ENCODE assay signal across 8 cellular contexts in the genomic region with DNA sequence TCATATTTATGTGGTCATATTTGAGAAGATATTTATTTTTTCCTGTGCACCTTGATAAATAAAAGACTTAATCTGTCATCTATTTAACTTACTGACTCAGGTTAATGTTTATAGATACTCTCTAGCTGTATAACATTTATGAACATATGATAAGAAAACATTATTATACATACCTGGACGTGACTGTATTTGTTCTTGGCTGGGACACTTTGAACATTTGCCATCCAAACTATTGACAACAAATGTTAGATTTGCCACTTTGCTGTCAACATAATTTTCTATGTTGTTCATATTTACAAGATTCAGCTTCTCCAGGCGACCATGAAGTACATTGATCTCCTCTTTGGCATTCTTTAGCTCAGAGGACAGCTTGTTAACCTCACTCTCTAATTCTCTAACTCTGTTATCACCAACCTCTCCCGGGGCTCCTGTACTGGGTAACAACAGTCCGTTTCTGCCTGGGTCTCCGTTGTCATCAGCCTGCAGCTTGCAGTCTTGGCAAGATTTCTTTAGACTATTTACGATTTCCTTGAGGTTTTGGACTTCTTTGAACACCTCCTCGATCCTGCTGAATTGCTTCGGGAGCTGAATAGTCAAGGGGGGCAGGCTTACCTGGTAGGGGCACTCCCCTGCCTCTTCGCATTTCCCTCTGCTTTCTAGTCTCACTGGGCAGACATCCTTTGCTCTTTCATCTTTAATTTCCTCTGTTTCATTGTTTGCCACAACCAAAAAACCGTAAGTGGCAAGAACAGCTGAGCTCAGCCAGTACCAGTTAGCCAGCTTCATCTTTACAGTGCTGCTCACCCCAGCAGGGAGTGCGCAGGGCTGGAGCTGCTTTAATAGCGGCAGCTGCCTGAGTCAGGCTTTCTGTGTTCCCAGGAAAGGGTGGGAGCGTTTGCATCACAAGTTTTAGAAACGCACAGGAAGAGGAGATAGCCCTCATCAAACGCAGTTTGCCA. TPM values are rescaled to one million over a fixed set of nuclear protein-coding genes. Genes with fewer than 3 reads are reported as not detected.
DNase-seq lines count a peak whose midpoint lies in the region; FAIRE-seq and TF ChIP-seq lines count a peak whose summit lies in the region.

A gene with protein sequence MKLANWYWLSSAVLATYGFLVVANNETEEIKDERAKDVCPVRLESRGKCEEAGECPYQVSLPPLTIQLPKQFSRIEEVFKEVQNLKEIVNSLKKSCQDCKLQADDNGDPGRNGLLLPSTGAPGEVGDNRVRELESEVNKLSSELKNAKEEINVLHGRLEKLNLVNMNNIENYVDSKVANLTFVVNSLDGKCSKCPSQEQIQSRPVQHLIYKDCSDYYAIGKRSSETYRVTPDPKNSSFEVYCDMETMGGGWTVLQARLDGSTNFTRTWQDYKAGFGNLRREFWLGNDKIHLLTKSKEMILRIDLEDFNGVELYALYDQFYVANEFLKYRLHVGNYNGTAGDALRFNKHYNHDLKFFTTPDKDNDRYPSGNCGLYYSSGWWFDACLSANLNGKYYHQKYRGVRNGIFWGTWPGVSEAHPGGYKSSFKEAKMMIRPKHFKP (minus strand): TSS at position 812 of the 959 bp plus-strand sequence. CDS start 26 bp downstream, at position 786.

- DNase-seq in GM18507 (ENCODE audit: extremely low spot score, insufficient read length, low read depth) (no peak), NCI-H460 (ENCODE audit: extremely low read depth, low read depth) (peak; percentile 6), hepatocyte (ENCODE audit: low spot score) (peak; percentile 37), retina (peak; percentile 57), activated gamma-delta T cell treated with Interleukin-2 at 50 U/mL for 16 hours (no peak), NCI-H2196 (lab: John Stamatoyannopoulos, UW; ENCODE audit: unreplicated experiment) (no peak), COLO668 (lab: John Stamatoyannopoulos, UW; ENCODE audit: unreplicated experiment) (no peak)

- no peak within 1 kb of the TSS for H2AFZ ChIP-seq in hepatocyte

- H3K4me1 ChIP-seq in hepatocyte (ENCODE audit: insufficient read depth) = no peaks in the 10 kb centered on the region

- H3K9me3 ChIP-seq in hepatocyte (ENCODE audit: low read depth) = no peaks in the 10 kb centered on the region

- no peak for TF ChIP-seq CTCF in hepatocyte (IDR thresholded peaks at IDR 0.05; ENCODE audit: poor library complexity)

- H3K9me2 ChIP-seq in hepatocyte (replicated peaks; ENCODE audit: insufficient read depth) = no peaks in the 10 kb centered on the region

- H3K79me2 ChIP-seq in hepatocyte = no peaks in the 10 kb centered on the region

- H3K27me3 ChIP-seq in hepatocyte = no peaks in the 10 kb centered on the region

- H4K20me1 ChIP-seq in hepatocyte (ENCODE audit: insufficient read depth, poor library complexity, severe bottlenecking) = no peaks in the 10 kb centered on the region

- H3K27ac ChIP-seq in adipose tissue (ENCODE audit: low read depth, low read length) (no peak within 1 kb of the TSS), hepatocyte (no peak within 1 kb of the TSS)

- H3K4me2 ChIP-seq in hepatocyte = peak within 1 kb of the TSS; percentile 75

- WGBS in adipose tissue, 3 donors = 6 to 9% (median 7%) methylated on average over 15 of the region's 15 CpGs
- 24% methylated on average over 15 of the region's 15 CpGs for WGBS in hepatocyte (ENCODE audit: low lambda C conversion rate, missing lambda C conversion rate)

- peak; percentile 78 for FAIRE-seq in GM18507 (lab: Jason Lieb, UNC)

- no peaks in the 10 kb centered on the region for H3K36me3 ChIP-seq in hepatocyte (replicated peaks; ENCODE audit: insufficient read depth, low read depth)

- no peak within 1 kb of the TSS for H3K4me3 ChIP-seq in hepatocyte

RNA-seq across cellular contexts. Expression of the gene that starts here (rescaled TPM):
- 0.66 and 1.7 TPM in 2 replicates for total RNA-seq in NCI-H460 (2014; rRNA removed; shearing (Covaris generic))
- polyA plus RNA-seq in NCI-H460 (2014; cell fraction: nucleus; rRNA removed) = 0.42 and 2.0 TPM in 2 replicates
- 10 to 100 TPM in 2 of 3 donors, 1 to 10 TPM in 1; 2.6 to 14.6 (median 14.4) TPM for polyA plus RNA-seq in adipose tissue
- 0.80 and 1.2 TPM in 2 replicates for total RNA-seq in hepatocyte
- polyA plus RNA-seq in hepatocyte = 0.57 and 0.83 TPM in 2 replicates

Comparison
In these comparisons a context has a peak if more than half of its experiments do, and no peak if none do; other contexts are left out.
1. DNase-seq: peak in NCI-H460 (single experiment), hepatocyte (single experiment) and retina (single experiment); none in GM18507 (single experiment), activated gamma-delta T cell treated with Interleukin-2 at 50 U/mL for 16 hours (single experiment), NCI-H2196 (single experiment) and COLO668 (single experiment).